In genomic region chr3:146560678-146561077, GRCh38 we compare ENCODE assay signal across 32 cellular contexts. TPM values are rescaled to one million over a fixed set of nuclear protein-coding genes. Genes with fewer than 3 reads are reported as not detected.
"Had no signal": no experiment of that assay in that cellular context is flagged by ENCODE, and none has a peak within 500 bp of the region (broad histone marks: within the 10 kb centered on the region; RNA-seq: fewer than 3 reads in every experiment).

No MANE protein-coding gene starts in this region.

- ATAC-seq: esophagus mucosa, gastrocnemius medialis, heart right ventricle, left cardiac atrium, left lung, left ventricle myocardium superior, lower lobe of right lung had no signal

- H3K9me3 ChIP-seq: esophagus squamous epithelium, gastrocnemius medialis, heart right ventricle, left lung, lower lobe of right lung had no signal

- H3K4me3 ChIP-seq: coronary artery, dorsolateral prefrontal cortex, esophagus squamous epithelium, gastrocnemius medialis, heart right ventricle, left lung, lower lobe of right lung had no signal

- H3K27me3 ChIP-seq: esophagus squamous epithelium, gastrocnemius medialis, heart right ventricle, left lung had no signal

- H3K36me3 ChIP-seq: esophagus squamous epithelium, gastrocnemius medialis, heart right ventricle, left lung, lower lobe of right lung had no signal

- DNase-seq: dermis blood vessel endothelial cell; dorsolateral prefrontal cortex; effector CD4-positive, alpha-beta T cell; effector memory CD4-positive, alpha-beta T cell; esophagus squamous epithelium; foreskin fibroblast; foreskin melanocyte; gastrocnemius medialis; glutamatergic neuron; head of caudate nucleus; heart right ventricle; hippocampal formation; left cardiac atrium; left lung; left ventricle myocardium superior; lower lobe of right lung; mesendoderm; midbrain; naive B cell had no signal

- H3K4me1 ChIP-seq: esophagus squamous epithelium, gastrocnemius medialis, lower lobe of right lung had no signal

- FAIRE-seq: colon, endothelial cell of umbilical vein, islet of Langerhans, keratinocyte had no signal

- H3K27ac ChIP-seq: coronary artery, dorsolateral prefrontal cortex, esophagus squamous epithelium, gastrocnemius medialis, heart right ventricle, left lung, lower lobe of right lung had no signal

RNA-seq across cellular contexts. Expression of gene PLSCR5, which starts 44.5 kb away (rescaled TPM):
- total RNA-seq: dermis blood vessel endothelial cell, endothelial cell of umbilical vein, epithelial cell of proximal tubule, esophagus mucosa, esophagus squamous epithelium, gastrocnemius medialis, glomerular endothelial cell, heart right ventricle, kidney epithelial cell, left cardiac atrium, left lung, left ventricle myocardium superior, lower leg skin, lower lobe of right lung, lung microvascular endothelial cell, mononuclear cell, myocyte had no signal
- polyA plus RNA-seq: endothelial cell of umbilical vein, heart right ventricle, keratinocyte had no signal
